In the genomic region with DNA sequence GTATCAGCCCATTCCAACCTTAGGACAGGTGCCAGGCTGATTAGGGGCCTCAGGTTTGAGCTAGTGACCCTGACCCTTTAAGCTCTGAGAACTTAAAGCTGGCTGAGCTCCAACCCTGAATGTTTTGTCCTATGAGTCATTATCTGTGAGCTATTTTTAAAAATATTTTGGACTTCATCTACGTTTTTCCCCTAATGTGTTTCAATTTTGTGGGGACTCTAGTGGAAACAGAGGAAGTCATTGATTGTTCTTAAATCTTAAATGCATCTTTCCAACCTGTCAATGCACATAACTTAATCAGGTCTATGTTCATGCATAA, we compare ENCODE assay signal across 13 cellular contexts. TPM values are rescaled to one million over a fixed set of nuclear protein-coding genes. Genes with fewer than 3 reads are reported as not detected.
"Had no signal": no experiment of that assay in that cellular context is flagged by ENCODE, and none has a peak within 500 bp of the region (broad histone marks: within the 10 kb centered on the region; RNA-seq: fewer than 3 reads in every experiment).

No MANE protein-coding gene starts in this region.

RNA-seq across cellular contexts. Expression of gene SPATA31A6, which starts 56.8 kb away (rescaled TPM):
- total RNA-seq: activated CD4-positive, alpha-beta memory T cell treated with anti-CD3 and anti-CD28 coated beads, Interleukin-2, amount 10 ng/mL, durations not matched to agents 7 days and 5 days; activated CD8-positive, alpha-beta memory T cell treated with anti-CD3 and anti-CD28 coated beads, Interleukin-2, amount 10 ng/mL, durations not matched to agents 7 days and 5 days; breast epithelium; cerebellum; left lobe of liver; mucosa of descending colon; naive thymus-derived CD4-positive, alpha-beta T cell; ovary; psoas muscle; sciatic nerve; spleen; T-helper 1 cell treated with Interleukin-12 subunit alpha and Interleukin-12 subunit beta and Interleukin-4 antibody, amounts not matched to agents 30 ng/mL and 1 ng/mL, for 36 hours; upper lobe of left lung had no signal
- polyA plus RNA-seq: naive thymus-derived CD4-positive, alpha-beta T cell; ovary; psoas muscle; spleen had no signal
